In the genomic region with DNA sequence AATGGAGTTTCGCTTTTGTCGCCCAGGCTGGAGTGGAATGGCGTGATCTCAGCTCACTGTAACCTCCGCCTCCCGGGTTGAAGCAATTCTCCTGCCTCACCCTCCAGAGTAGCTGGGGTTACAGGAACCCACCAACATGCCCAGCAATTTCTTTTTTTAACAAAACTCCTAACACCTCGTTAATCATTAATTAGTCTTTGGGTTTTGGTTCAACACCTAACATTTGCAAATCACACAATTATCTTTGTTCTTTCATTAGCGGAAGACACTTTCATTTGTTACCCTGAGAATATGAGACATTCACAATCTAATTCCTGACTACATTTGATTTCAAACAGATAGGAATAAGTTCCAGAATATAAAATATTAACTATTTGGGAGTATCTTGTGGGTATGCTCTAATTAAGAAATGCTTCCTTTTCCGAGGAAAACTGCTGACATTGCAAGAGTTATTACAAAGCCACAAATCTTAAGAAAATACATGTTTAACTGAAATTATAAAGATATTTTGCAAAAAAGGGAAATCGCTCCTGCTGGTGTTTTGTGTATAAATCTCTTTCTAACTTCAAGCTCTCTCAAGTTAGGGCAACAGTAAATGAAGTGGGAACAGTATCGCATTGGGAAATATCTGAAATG, we compare ENCODE assay signal across 9 cellular contexts. TPM values are rescaled to one million over a fixed set of nuclear protein-coding genes. Genes with fewer than 3 reads are reported as not detected.
A peak's percentile ranks its signal among the peaks of the same experiment; 100 is the strongest.
DNase-seq lines count a peak whose midpoint lies in the region; ATAC-seq, FAIRE-seq and TF ChIP-seq lines count a peak whose summit lies in the region.
"Had no signal": no experiment of that assay in that cellular context is flagged by ENCODE, and none has a peak within 500 bp of the region (broad histone marks: within the 10 kb centered on the region; RNA-seq: fewer than 3 reads in every experiment).

No MANE protein-coding gene starts in this region.

- TF ChIP-seq POLR2A in upper lobe of left lung (IDR thresholded peaks at IDR 0.05): no peak

- peak overlapping the region; percentile 90 for H3K27ac ChIP-seq in lower lobe of right lung
- peak overlapping the region in 3 of 4 donors; percentile 90 to 93 (median 93) for H3K27ac ChIP-seq in upper lobe of left lung

- TF ChIP-seq CTCF in astrocyte of the cerebellum (IDR thresholded peaks at IDR 0.05; ENCODE audit: low read depth, low read length, missing control alignments) (no peak), lower lobe of right lung (IDR thresholded peaks at IDR 0.05) (no peak), upper lobe of left lung (IDR thresholded peaks at IDR 0.05) (no peak), omental fat pad (IDR thresholded peaks at IDR 0.05) (no peak), D721Med (IDR thresholded peaks at IDR 0.05; ENCODE audit: insufficient read depth, missing control alignments) (no peak)

- no peaks in the 10 kb centered on the region for H3K9me3 ChIP-seq in lower lobe of right lung
- no peaks in the 10 kb centered on the region for H3K9me3 ChIP-seq in upper lobe of left lung

- H3K36me3 ChIP-seq in lower lobe of right lung: peaks cover 6% of the 10 kb centered on the region
- peaks cover 0 to 3% (median under 1%) of the 10 kb centered on the region in 4 donors for H3K36me3 ChIP-seq in upper lobe of left lung

- H3K4me1 ChIP-seq in lower lobe of right lung (peaks cover 36% of the 10 kb centered on the region), upper lobe of left lung (peaks cover 21 to 28% (median 23%) of the 10 kb centered on the region in 4 donors)

- no peak for FAIRE-seq in D721Med (lab: Jason Lieb, UNC)
- FAIRE-seq: G401.6 had no signal

- no peaks in the 10 kb centered on the region for H3K9me3 Mint-ChIP-seq in activated naive CD4-positive, alpha-beta T cell treated with anti-CD3 and anti-CD28 coated beads for 36 hours

- intact Hi-C loops in activated naive CD4-positive, alpha-beta T cell treated with anti-CD3 and anti-CD28 coated beads for 36 hours (cut with micrococcal nuclease): loop anchor here (1.0 to 10.0 kb wide), 4 partner anchors 102 to 1968 kb away; a partner anchor contains a TSS
- intact Hi-C loops in lower lobe of right lung (cut with DNase I): no loop called here

- no peaks in the 10 kb centered on the region for H3K27me3 Mint-ChIP-seq in activated naive CD4-positive, alpha-beta T cell treated with anti-CD3 and anti-CD28 coated beads for 36 hours (ENCODE audit: low read depth)

- in situ Hi-C loops in astrocyte of the cerebellum (cut with HindIII; ENCODE audit: low sequenced_read_pairs): no loop called here

- DNase-seq in activated naive CD4-positive, alpha-beta T cell treated with anti-CD3 and anti-CD28 coated beads for 36 hours: no peak
- no peak for DNase-seq in activated naive CD4-positive, alpha-beta T cell treated with Interleukin-2 at 50 U/mL for 16 hours
- DNase-seq in astrocyte of the cerebellum (ENCODE audit: low read depth): no peak
- DNase-seq in lower lobe of right lung: no peak
- DNase-seq in upper lobe of left lung: no peak
- no peak for DNase-seq in omental fat pad (ENCODE audit: low spot score)
- DNase-seq in D721Med (ENCODE audit: insufficient read length, low spot score): no peak

- peaks cover 19% of the 10 kb centered on the region for H3K36me3 Mint-ChIP-seq in activated naive CD4-positive, alpha-beta T cell treated with anti-CD3 and anti-CD28 coated beads for 36 hours (ENCODE audit: low read depth)

- peaks cover 32% of the 10 kb centered on the region for H3K4me1 Mint-ChIP-seq in activated naive CD4-positive, alpha-beta T cell treated with anti-CD3 and anti-CD28 coated beads for 36 hours (ENCODE audit: low read depth)

- CTCF ChIA-PET in activated naive CD4-positive, alpha-beta T cell treated with anti-CD3 and anti-CD28 coated beads for 36 hours (lab: Charles Lee): no interaction called here

- WGBS in upper lobe of left lung, 2 donors: 74 to 76% methylated on average over 10 of the region's 10 CpGs

- H3K4me3 ChIP-seq in astrocyte of the cerebellum (ENCODE audit: low read depth, low read length) (peak overlapping the region; percentile 59), lower lobe of right lung (peak overlapping the region; percentile 75), upper lobe of left lung (peak overlapping the region; percentile 27 to 81 (median 62))

- no peak for TF ChIP-seq EP300 in upper lobe of left lung (IDR thresholded peaks at IDR 0.05)

- H3K27ac Mint-ChIP-seq in activated naive CD4-positive, alpha-beta T cell treated with anti-CD3 and anti-CD28 coated beads for 36 hours: peak overlapping the region; percentile 98

- peak overlapping the region; percentile 95 for H3K4me3 Mint-ChIP-seq in activated naive CD4-positive, alpha-beta T cell treated with anti-CD3 and anti-CD28 coated beads for 36 hours

- H3K27me3 ChIP-seq in lower lobe of right lung (ENCODE audit: low read depth) (no peaks in the 10 kb centered on the region), upper lobe of left lung (no peaks in the 10 kb centered on the region)

- ATAC-seq in lower lobe of right lung (no peak), upper lobe of left lung (ENCODE audit: low FRiP score in 2 of 2) (no peak), HG02798 (IDR thresholded peaks at IDR 0.05; ENCODE audit: poor library complexity, unreplicated experiment) (no peak), omental fat pad (ENCODE audit: low FRiP score) (no peak)

RNA-seq across cellular contexts. Expression of a gene that starts 1.2 kb away (rescaled TPM):
- total RNA-seq in activated naive CD4-positive, alpha-beta T cell treated with anti-CD3 and anti-CD28 coated beads for 36 hours: 10 to 100 TPM; 39.1 to 43.3 TPM
- 25.6 TPM for total RNA-seq in lower lobe of right lung
- 10 to 100 TPM; 17.1 to 32.1 (median 22.9) TPM for total RNA-seq in upper lobe of left lung
- 10 to 100 TPM; 22.0 to 37.7 (median 26.9) TPM for total RNA-seq in omental fat pad

RNA-seq across cellular contexts. Expression of a gene that starts 41.8 kb away (rescaled TPM):
- total RNA-seq in activated naive CD4-positive, alpha-beta T cell treated with anti-CD3 and anti-CD28 coated beads for 36 hours: under 1 TPM in 1 of 2 experiments, not detected in 1; 0.29 TPM
- total RNA-seq in lower lobe of right lung: not detected
- total RNA-seq in upper lobe of left lung: not detected
- total RNA-seq in omental fat pad: 1 to 10 TPM in 1 of 4 donors, not detected in 3; 1.4 TPM
